Comparison of ENCODE assay signal across 10 cellular contexts in the genomic region with DNA sequence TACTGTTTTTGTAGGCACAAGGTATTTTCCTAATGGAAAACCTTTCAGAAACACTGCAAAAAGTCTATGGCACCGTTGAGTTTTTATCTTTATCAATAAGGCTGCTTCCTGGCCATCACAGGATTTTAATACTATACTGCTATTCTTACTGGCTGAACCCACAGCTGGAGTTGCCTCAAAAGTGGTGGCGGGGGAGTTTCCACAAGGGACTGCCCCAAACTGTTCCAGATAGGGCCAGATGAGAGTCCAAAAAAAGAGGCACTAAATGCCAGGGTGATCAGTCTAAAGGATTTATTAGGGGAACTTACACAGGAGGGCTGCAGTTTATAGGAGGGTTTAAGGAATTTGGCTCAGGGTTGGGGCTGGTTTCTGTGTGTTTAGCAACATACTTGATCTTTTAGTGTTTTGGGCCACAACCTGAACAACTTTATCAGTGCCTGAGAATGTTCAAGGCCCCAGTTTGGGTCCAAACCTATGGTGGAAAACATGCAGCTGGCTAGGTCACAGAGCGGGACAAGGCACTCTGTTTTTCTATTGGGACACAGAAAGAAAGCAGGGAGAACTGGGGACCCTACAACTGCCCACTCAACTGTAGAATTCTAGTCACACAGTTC. TPM values are rescaled to one million over a fixed set of nuclear protein-coding genes. Genes with fewer than 3 reads are reported as not detected.
DNase-seq lines count a peak whose midpoint lies in the region; ATAC-seq and TF ChIP-seq lines count a peak whose summit lies in the region.
"Had no signal": no experiment of that assay in that cellular context is flagged by ENCODE, and none has a peak within 500 bp of the region (broad histone marks: within the 10 kb centered on the region; RNA-seq: fewer than 3 reads in every experiment).

No MANE protein-coding gene starts in this region.

- H3K9me3 Mint-ChIP-seq in naive B cell: no peaks in the 10 kb centered on the region

- no peaks in the 10 kb centered on the region for H3K4me1 ChIP-seq in smooth muscle cell (ENCODE audit: low read depth)

- peaks cover 52% of the 10 kb centered on the region for H3K79me2 ChIP-seq in smooth muscle cell (ENCODE audit: low read depth)

- ATAC-seq in GM18868 (IDR thresholded peaks at IDR 0.05; ENCODE audit: unreplicated experiment): peak; percentile 78
- peak; percentile 74 for ATAC-seq in GM21786 (IDR thresholded peaks at IDR 0.05; ENCODE audit: unreplicated experiment)
- ATAC-seq in HG03571 (IDR thresholded peaks at IDR 0.05; ENCODE audit: unreplicated experiment): peak; percentile 62
- ATAC-seq in naive B cell (ENCODE audit: low read depth in 2 of 2): peak; percentile 54 to 58
- ATAC-seq: HepG2, Panc1 had no signal

- no peaks in the 10 kb centered on the region for H3K36me3 ChIP-seq in smooth muscle cell (ENCODE audit: low read depth)

- no peaks in the 10 kb centered on the region for H3F3A ChIP-seq in smooth muscle cell (ENCODE audit: low read depth)

- H3K4me1 Mint-ChIP-seq in naive B cell: peaks cover 22 to 39% (median 33%) of the 10 kb centered on the region in 3 donors

- DNase-seq in naive B cell (no peak), smooth muscle cell (lab: John Stamatoyannopoulos, UW; ENCODE audit: unreplicated experiment) (no peak), SW480 (ENCODE audit: low spot score) (no peak), substantia nigra (lab: John Stamatoyannopoulos, UW) (no peak), RWPE1 (ENCODE audit: low spot score) (no peak)

- POLR2A ChIA-PET in RWPE1 (lab: Yijun Ruan, JAX; ENCODE audit: low non-redundant PET): no interaction called here

- H2AFZ ChIP-seq in smooth muscle cell (ENCODE audit: low read depth): no peak overlapping the region

- peak overlapping the region in 1 of 8 donors; percentile 45 for H3K4me3 Mint-ChIP-seq in naive B cell

- peak overlapping the region in 3 of 6 donors; percentile 21 to 48 (median 32) for H3K27ac Mint-ChIP-seq in naive B cell

- TF ChIP-seq CTCF in smooth muscle cell (IDR thresholded peaks at IDR 0.05; ENCODE audit: borderline replicate concordance, insufficient read depth, poor library complexity, severe bottlenecking) (no peak), RWPE1 (conservative IDR thresholded peaks at IDR 0.05; ENCODE audit: low read depth) (no peak)

- WGBS in smooth muscle cell (ENCODE audit: low lambda C conversion rate): 88% methylated on average over 3 of the region's 3 CpGs

- no peak overlapping the region for H3K4me2 ChIP-seq in smooth muscle cell

- H3K27ac ChIP-seq in smooth muscle cell (ENCODE audit: low read depth): no peak overlapping the region
- no peak overlapping the region for H3K27ac ChIP-seq in substantia nigra (ENCODE audit: low read depth, low read length, poor library complexity, severe bottlenecking)
- H3K27ac ChIP-seq in RWPE1: no peak overlapping the region

- H3K27me3 Mint-ChIP-seq in naive B cell: no peaks in the 10 kb centered on the region

- CTCF ChIA-PET in RWPE1 (lab: Yijun Ruan, JAX): interaction anchor here (0.5 kb wide), 1 partner anchor 145 kb away, joined by 3 read pairs; no protein-coding TSS in a partner anchor

- peaks cover 0 to 16% of the 10 kb centered on the region in 2 donors for H3K36me3 Mint-ChIP-seq in naive B cell

- H3K27me3 ChIP-seq in smooth muscle cell (ENCODE audit: low read depth): no peaks in the 10 kb centered on the region

- no peaks in the 10 kb centered on the region for H3K9me3 ChIP-seq in smooth muscle cell (replicated peaks; ENCODE audit: low read depth)

- peaks cover 80% of the 10 kb centered on the region for H4K20me1 ChIP-seq in smooth muscle cell (ENCODE audit: low read depth)

- no peak overlapping the region for H3K9ac ChIP-seq in smooth muscle cell (ENCODE audit: low read depth)

- H3K4me3 ChIP-seq in smooth muscle cell: no peak overlapping the region

RNA-seq across cellular contexts. Expression of gene STAM, which starts 41.4 kb away (rescaled TPM):
- polyA plus RNA-seq in naive B cell (ENCODE audit: low read depth in 6 of 6) (10 to 100 TPM in 1 of 6 donors, 1 to 10 TPM in 5; 4.4 to 12.5 (median 7.9) TPM), smooth muscle cell (16.0 and 22.7 TPM in 2 replicates)
- total RNA-seq in smooth muscle cell: 30.2 and 49.8 TPM in 2 replicates
